Comparison of ENCODE assay signal across 8 cellular contexts in the genomic region with DNA sequence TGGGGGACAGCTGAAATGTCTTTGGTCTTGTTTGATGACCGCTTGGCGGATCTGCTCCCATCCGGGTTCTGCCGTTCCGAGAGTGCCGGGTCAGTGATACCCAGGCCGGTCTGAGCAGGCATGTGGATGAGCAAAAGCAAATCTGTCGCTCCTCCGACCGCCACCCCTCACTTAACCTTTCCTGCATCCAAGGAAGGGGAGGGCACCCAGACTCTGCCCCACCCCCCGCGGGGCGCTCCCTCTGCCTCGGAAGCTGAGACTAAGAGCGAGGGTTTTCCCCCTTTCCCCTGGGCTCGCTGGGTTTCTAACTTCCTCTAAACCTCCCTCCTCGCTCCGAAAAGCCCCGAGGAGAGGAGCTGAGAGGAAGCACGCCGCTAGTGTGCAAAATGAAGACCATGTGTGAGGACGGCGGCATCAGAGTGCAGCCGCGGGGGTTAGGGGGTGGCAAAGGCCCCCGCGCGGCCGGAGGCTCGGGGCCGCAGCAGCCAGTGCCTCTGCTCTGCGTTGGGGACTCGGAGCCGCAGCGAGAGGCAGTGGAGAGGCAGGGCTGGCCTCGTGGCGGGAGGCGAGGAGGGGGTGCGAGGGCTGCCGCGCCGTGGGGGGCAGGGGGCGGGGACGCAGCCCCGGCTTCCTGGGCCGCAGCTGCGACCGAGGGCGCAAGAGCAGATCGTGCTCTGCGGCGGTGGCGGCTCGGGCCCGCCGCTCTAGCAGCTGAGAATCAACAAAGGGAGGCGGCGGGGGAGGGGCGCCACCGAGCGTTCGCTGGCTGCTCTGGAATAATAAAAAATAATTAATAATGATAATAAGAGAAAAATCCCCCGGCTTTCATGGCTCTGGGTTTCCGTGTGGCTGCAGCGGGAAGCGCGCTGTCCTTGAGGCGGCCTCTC. TPM values are rescaled to one million over a fixed set of nuclear protein-coding genes. Genes with fewer than 3 reads are reported as not detected.
DNase-seq lines count a peak whose midpoint lies in the region; ATAC-seq and TF ChIP-seq lines count a peak whose summit lies in the region.

No MANE protein-coding gene starts in this region.

- no peak overlapping the region for H3K27ac ChIP-seq in smooth muscle cell (ENCODE audit: low read depth)

- H3K4me1 Mint-ChIP-seq in brain (peaks cover 46% of the 10 kb centered on the region), immature natural killer cell (peaks cover 8 to 18% of the 10 kb centered on the region in 2 donors)

- H4K20me1 ChIP-seq in smooth muscle cell (ENCODE audit: low read depth) = no peaks in the 10 kb centered on the region

- H3K27ac Mint-ChIP-seq in brain (peak overlapping the region in 3 of 5 experiments; percentile 72 to 98 (median 97)), immature natural killer cell (no peak overlapping the region)

- ATAC-seq in GM18868 (IDR thresholded peaks at IDR 0.05; ENCODE audit: unreplicated experiment) (peak; percentile 61), HG03520 (IDR thresholded peaks at IDR 0.05; ENCODE audit: unreplicated experiment) (peak; percentile 44), SK-N-SH treated with all-trans-retinoic acid at 6 μM for 48 hours (peak; percentile 19)

- H3K27me3 ChIP-seq in smooth muscle cell (ENCODE audit: low read depth) = peaks cover 29% of the 10 kb centered on the region

- H3K79me2 ChIP-seq in smooth muscle cell (ENCODE audit: low read depth) = no peaks in the 10 kb centered on the region

- 14% methylated on average over 44 of the region's 68 CpGs for WGBS in smooth muscle cell (ENCODE audit: low lambda C conversion rate)

- peak; percentile 37 to 40 for TF ChIP-seq CTCF in brain (conservative IDR thresholded peaks at IDR 0.05)
- no peak for TF ChIP-seq CTCF in smooth muscle cell (IDR thresholded peaks at IDR 0.05; ENCODE audit: borderline replicate concordance, insufficient read depth, poor library complexity, severe bottlenecking)

- H3K27me3 Mint-ChIP-seq in brain = peaks cover 28% of the 10 kb centered on the region
- peaks cover 8 to 18% (median 13%) of the 10 kb centered on the region in 3 donors for H3K27me3 Mint-ChIP-seq in immature natural killer cell (ENCODE audit: low read depth in 3 of 3)

- peak; percentile 41 for DNase-seq in AG08396 (ENCODE audit: low spot score)
- DNase-seq in immature natural killer cell = peak in 2 of 3 donors; percentile 32 to 50
- DNase-seq in smooth muscle cell (lab: John Stamatoyannopoulos, UW; ENCODE audit: unreplicated experiment) = peak; percentile 49
- DNase-seq in GOT3 (lab: John Stamatoyannopoulos, UW) = no peak

- peaks cover 44% of the 10 kb centered on the region for H3K4me1 ChIP-seq in smooth muscle cell (ENCODE audit: low read depth)

- H3K36me3 Mint-ChIP-seq in brain (no peaks in the 10 kb centered on the region), immature natural killer cell (no peaks in the 10 kb centered on the region)

- peaks cover 0 to 8% (median 0%) of the 10 kb centered on the region in 5 experiments for H3K9me3 Mint-ChIP-seq in brain
- H3K9me3 Mint-ChIP-seq in immature natural killer cell = no peaks in the 10 kb centered on the region

- peak overlapping the region; percentile 66 for H2AFZ ChIP-seq in smooth muscle cell (ENCODE audit: low read depth)

- H3F3A ChIP-seq in smooth muscle cell (ENCODE audit: low read depth) = peaks cover 9% of the 10 kb centered on the region

- no peak overlapping the region for H3K9ac ChIP-seq in smooth muscle cell (ENCODE audit: low read depth)

- H3K4me3 ChIP-seq in smooth muscle cell = peak overlapping the region; percentile 46

- peak overlapping the region; percentile 98 for H3K4me2 ChIP-seq in smooth muscle cell

- H3K4me3 Mint-ChIP-seq in brain (peak overlapping the region; percentile 76 to 90 (median 84)), immature natural killer cell (peak overlapping the region; percentile 78 to 85 (median 81))

- H3K36me3 ChIP-seq in smooth muscle cell (ENCODE audit: low read depth) = no peaks in the 10 kb centered on the region

- H3K9me3 ChIP-seq in smooth muscle cell (replicated peaks; ENCODE audit: low read depth) = no peaks in the 10 kb centered on the region

TF ChIP-seq in SK-N-SH treated with all-trans-retinoic acid at 6 μM for 48 hours, 23 proteins besides CTCF, POLR2A, EP300 and RAD21:
- TF ChIP-seq RARB (CRISPR knock-in tag; IDR thresholded peaks at IDR 0.05) = no peak
- TF ChIP-seq, protein P1, sequence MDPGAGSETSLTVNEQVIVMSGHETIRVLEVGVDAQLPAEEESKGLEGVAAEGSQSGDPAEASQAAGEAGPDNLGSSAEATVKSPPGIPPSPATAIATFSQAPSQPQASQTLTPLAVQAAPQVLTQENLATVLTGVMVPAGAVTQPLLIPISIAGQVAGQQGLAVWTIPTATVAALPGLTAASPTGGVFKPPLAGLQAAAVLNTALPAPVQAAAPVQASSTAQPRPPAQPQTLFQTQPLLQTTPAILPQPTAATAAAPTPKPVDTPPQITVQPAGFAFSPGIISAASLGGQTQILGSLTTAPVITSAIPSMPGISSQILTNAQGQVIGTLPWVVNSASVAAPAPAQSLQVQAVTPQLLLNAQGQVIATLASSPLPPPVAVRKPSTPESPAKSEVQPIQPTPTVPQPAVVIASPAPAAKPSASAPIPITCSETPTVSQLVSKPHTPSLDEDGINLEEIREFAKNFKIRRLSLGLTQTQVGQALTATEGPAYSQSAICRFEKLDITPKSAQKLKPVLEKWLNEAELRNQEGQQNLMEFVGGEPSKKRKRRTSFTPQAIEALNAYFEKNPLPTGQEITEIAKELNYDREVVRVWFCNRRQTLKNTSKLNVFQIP (CRISPR knock-in tag; IDR thresholded peaks at IDR 0.05; ENCODE audit: borderline replicate concordance, low read depth) = no peak
- TF ChIP-seq ZFP3 (CRISPR knock-in tag; IDR thresholded peaks at IDR 0.05) = no peak
- no peak for TF ChIP-seq TOX (CRISPR knock-in tag; IDR thresholded peaks at IDR 0.05; ENCODE audit: borderline replicate concordance)
- TF ChIP-seq, protein P2, sequence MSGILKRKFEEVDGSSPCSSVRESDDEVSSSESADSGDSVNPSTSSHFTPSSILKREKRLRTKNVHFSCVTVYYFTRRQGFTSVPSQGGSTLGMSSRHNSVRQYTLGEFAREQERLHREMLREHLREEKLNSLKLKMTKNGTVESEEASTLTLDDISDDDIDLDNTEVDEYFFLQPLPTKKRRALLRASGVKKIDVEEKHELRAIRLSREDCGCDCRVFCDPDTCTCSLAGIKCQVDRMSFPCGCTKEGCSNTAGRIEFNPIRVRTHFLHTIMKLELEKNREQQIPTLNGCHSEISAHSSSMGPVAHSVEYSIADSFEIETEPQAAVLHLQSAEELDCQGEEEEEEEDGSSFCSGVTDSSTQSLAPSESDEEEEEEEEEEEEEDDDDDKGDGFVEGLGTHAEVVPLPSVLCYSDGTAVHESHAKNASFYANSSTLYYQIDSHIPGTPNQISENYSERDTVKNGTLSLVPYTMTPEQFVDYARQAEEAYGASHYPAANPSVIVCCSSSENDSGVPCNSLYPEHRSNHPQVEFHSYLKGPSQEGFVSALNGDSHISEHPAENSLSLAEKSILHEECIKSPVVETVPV (CRISPR knock-in tag; IDR thresholded peaks at IDR 0.05) = no peak
- TF ChIP-seq GLIS3 (CRISPR knock-in tag; IDR thresholded peaks at IDR 0.05) = no peak
- TF ChIP-seq ZNF70 (CRISPR knock-in tag; IDR thresholded peaks at IDR 0.05) = no peak
- TF ChIP-seq OSR1 (CRISPR knock-in tag; IDR thresholded peaks at IDR 0.05) = no peak
- no peak for TF ChIP-seq ZNF565 (CRISPR knock-in tag; conservative IDR thresholded peaks at IDR 0.05; ENCODE audit: low read depth)

RNA-seq across cellular contexts. Expression of a gene that starts 55.8 kb away (rescaled TPM):
- 41.6 TPM for polyA plus RNA-seq in brain (ENCODE audit: insufficient read depth, low read depth, low replicate concordance)
- polyA plus RNA-seq in immature natural killer cell = 1 to 10 TPM in 2 of 3 donors, not detected in 1; 3.4 to 7.2 TPM
- 28.0 and 28.5 TPM in 2 replicates for total RNA-seq in smooth muscle cell
- 13.1 and 19.5 TPM in 2 replicates for polyA plus RNA-seq in smooth muscle cell

Comparison
In these comparisons a context has a peak if more than half of its experiments do, and no peak if none do; other contexts are left out.
1. H3K27ac Mint-ChIP-seq: peak in brain (3 of 5); none in immature natural killer cell (0 of 6).
2. Peak in every context shown above with its lines, with median percentiles within 50 percentile points of each other: ATAC-seq.